Comparison of ENCODE assay signal across 1 cellular context in the genomic region with DNA sequence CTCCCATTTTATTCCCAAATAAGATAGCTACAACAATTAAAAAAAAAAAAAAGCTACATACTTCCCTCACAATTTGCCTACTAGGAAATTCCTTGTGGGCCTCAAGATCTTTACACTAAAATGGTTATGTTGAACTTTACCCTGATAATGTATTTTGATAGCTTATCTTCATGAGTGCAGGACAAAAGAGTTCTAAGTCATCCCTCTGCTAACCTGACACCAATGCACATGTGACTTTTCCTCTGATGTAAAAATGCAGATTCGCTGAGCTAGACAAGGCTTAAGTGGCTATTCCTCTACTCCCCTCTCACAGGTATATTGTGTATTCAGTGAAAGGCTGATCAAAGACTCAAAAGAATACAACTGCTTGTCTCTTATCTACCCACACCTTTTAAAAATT.
TF ChIP-seq lines count a peak whose summit lies in the region.

No MANE protein-coding gene starts in this region.

TF ChIP-seq in H1, 55 proteins besides CTCF, POLR2A, EP300 and RAD21:
- TF ChIP-seq TBP (IDR thresholded peaks at IDR 0.05; ENCODE audit: low read depth, low read length) (no peak), SIN3A (conservative IDR thresholded peaks at IDR 0.05 in 1 of 2, IDR thresholded peaks at IDR 0.05 in 1 of 2; ENCODE audit: low read depth in 1 of 2, low read length in 2 of 2) (no peak)
- TF ChIP-seq, protein P1, sequence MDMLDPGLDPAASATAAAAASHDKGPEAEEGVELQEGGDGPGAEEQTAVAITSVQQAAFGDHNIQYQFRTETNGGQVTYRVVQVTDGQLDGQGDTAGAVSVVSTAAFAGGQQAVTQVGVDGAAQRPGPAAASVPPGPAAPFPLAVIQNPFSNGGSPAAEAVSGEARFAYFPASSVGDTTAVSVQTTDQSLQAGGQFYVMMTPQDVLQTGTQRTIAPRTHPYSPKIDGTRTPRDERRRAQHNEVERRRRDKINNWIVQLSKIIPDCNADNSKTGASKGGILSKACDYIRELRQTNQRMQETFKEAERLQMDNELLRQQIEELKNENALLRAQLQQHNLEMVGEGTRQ (IDR thresholded peaks at IDR 0.05; ENCODE audit: low read length): peak; percentile 59
